26 cellular contexts compared by ENCODE assay signal in the genomic region with DNA sequence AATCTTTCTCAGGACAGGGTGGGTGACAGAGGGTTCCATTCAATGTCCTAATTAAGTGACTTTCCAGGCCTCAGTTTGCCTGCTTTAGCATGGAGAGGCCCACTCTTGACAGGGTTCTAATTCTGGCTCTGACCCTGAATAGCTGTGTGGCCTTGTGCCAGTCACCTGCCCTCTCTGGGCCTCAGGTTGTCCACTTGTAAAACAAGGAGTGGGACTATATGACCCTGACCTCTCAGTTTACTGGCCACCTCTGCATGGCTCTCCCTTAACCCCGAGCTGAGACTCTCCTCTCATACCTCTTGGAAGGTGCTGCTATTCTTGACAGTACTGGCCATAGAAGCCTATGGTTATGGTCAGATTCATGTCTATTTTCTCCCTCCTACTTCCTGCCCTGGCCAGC. TPM values are rescaled to one million over a fixed set of nuclear protein-coding genes. Genes with fewer than 3 reads are reported as not detected.
"Had no signal": no experiment of that assay in that cellular context is flagged by ENCODE, and none has a peak within 500 bp of the region (broad histone marks: within the 10 kb centered on the region; RNA-seq: fewer than 3 reads in every experiment).

No MANE protein-coding gene starts in this region.

- H3K4me3 Mint-ChIP-seq: activated CD4-positive, alpha-beta memory T cell treated with anti-CD3 and anti-CD28 coated beads, Interleukin-2, amount 10 ng/mL, durations not matched to agents 7 days and 5 days; activated CD4-positive, alpha-beta T cell treated with anti-CD3 and anti-CD28 coated beads for 36 hours; activated naive CD4-positive, alpha-beta T cell treated with anti-CD3 and anti-CD28 coated beads, Interleukin-2, amount 10 ng/mL, durations not matched to agents 7 days and 5 days; activated naive CD8-positive, alpha-beta T cell treated with anti-CD3 and anti-CD28 coated beads, Interleukin-2, amount 10 ng/mL, durations not matched to agents 7 days and 5 days; activated T-helper 17 cell treated with anti-CD3 and anti-CD28 coated beads, Interleukin-2, amount 50 U/mL, for 72 hours had no signal

- H3K27me3 ChIP-seq: adrenal gland had no signal

- ATAC-seq: activated CD4-positive, alpha-beta T cell treated with anti-CD3 and anti-CD28 coated beads for 36 hours; activated T-helper 17 cell treated with anti-CD3 and anti-CD28 coated beads, Interleukin-2, amount 50 U/mL, for 72 hours; PC-3 had no signal

- H3K36me3 ChIP-seq: adrenal gland had no signal

- H3K4me3 ChIP-seq: adrenal gland, SK-N-MC had no signal

- H3K4me1 Mint-ChIP-seq: activated CD4-positive, alpha-beta memory T cell treated with anti-CD3 and anti-CD28 coated beads, Interleukin-2, amount 10 ng/mL, durations not matched to agents 7 days and 5 days; activated CD4-positive, alpha-beta T cell treated with anti-CD3 and anti-CD28 coated beads for 36 hours; activated naive CD4-positive, alpha-beta T cell treated with anti-CD3 and anti-CD28 coated beads, Interleukin-2, amount 10 ng/mL, durations not matched to agents 7 days and 5 days; activated naive CD8-positive, alpha-beta T cell treated with anti-CD3 and anti-CD28 coated beads, Interleukin-2, amount 10 ng/mL, durations not matched to agents 7 days and 5 days; activated T-helper 17 cell treated with anti-CD3 and anti-CD28 coated beads, Interleukin-2, amount 50 U/mL, for 72 hours had no signal

- H3K27ac Mint-ChIP-seq: activated CD4-positive, alpha-beta memory T cell treated with anti-CD3 and anti-CD28 coated beads, Interleukin-2, amount 10 ng/mL, durations not matched to agents 7 days and 5 days; activated CD4-positive, alpha-beta T cell treated with anti-CD3 and anti-CD28 coated beads for 36 hours; activated naive CD4-positive, alpha-beta T cell treated with anti-CD3 and anti-CD28 coated beads, Interleukin-2, amount 10 ng/mL, durations not matched to agents 7 days and 5 days; activated naive CD8-positive, alpha-beta T cell treated with anti-CD3 and anti-CD28 coated beads, Interleukin-2, amount 10 ng/mL, durations not matched to agents 7 days and 5 days; activated T-helper 17 cell treated with anti-CD3 and anti-CD28 coated beads, Interleukin-2, amount 50 U/mL, for 72 hours had no signal

- H3K36me3 Mint-ChIP-seq: activated naive CD4-positive, alpha-beta T cell treated with anti-CD3 and anti-CD28 coated beads, Interleukin-2, amount 10 ng/mL, durations not matched to agents 7 days and 5 days; activated naive CD8-positive, alpha-beta T cell treated with anti-CD3 and anti-CD28 coated beads, Interleukin-2, amount 10 ng/mL, durations not matched to agents 7 days and 5 days had no signal

- DNase-seq: activated CD4-positive, alpha-beta memory T cell treated with anti-CD3 and anti-CD28 coated beads, Interleukin-2, amount 10 ng/mL, durations not matched to agents 7 days and 5 days; activated CD4-positive, alpha-beta T cell treated with anti-CD3 and anti-CD28 coated beads for 36 hours; activated CD4-positive, alpha-beta T cell treated with anti-CD3 and anti-CD28 coated beads, Interleukin-2, amount 50 U/mL, for 1 hour; activated gamma-delta T cell; activated naive CD4-positive, alpha-beta T cell treated with anti-CD3 and anti-CD28 coated beads, Interleukin-2, amount 10 ng/mL, durations not matched to agents 7 days and 5 days; activated naive CD8-positive, alpha-beta T cell treated with anti-CD3 and anti-CD28 coated beads, Interleukin-2, amount 10 ng/mL, durations not matched to agents 7 days and 5 days; activated T-cell treated with anti-CD3 and anti-CD28 coated beads for 4 hours; activated T-cell treated with anti-CD3 and anti-CD28 coated beads, Interleukin-2, amount 50 U/mL, for 48 hours; adrenal gland; anterior cingulate cortex; Kasumi-1; NCI-H1105 treated with DMSO at 0.1 percent for 48 hours; NCI-H1436 treated with DMSO at 0.1 percent for 48 hours; NCI-H187; NCI-H2081; NCI-H446; PC-3; SIG-M5; T-helper 1 cell had no signal

- H3K27ac ChIP-seq: adrenal gland, SK-N-MC, VCaP had no signal

- H3K9me3 Mint-ChIP-seq: activated CD4-positive, alpha-beta memory T cell treated with anti-CD3 and anti-CD28 coated beads, Interleukin-2, amount 10 ng/mL, durations not matched to agents 7 days and 5 days; activated naive CD4-positive, alpha-beta T cell treated with anti-CD3 and anti-CD28 coated beads, Interleukin-2, amount 10 ng/mL, durations not matched to agents 7 days and 5 days; activated naive CD8-positive, alpha-beta T cell treated with anti-CD3 and anti-CD28 coated beads, Interleukin-2, amount 10 ng/mL, durations not matched to agents 7 days and 5 days; activated T-helper 17 cell treated with anti-CD3 and anti-CD28 coated beads, Interleukin-2, amount 50 U/mL, for 72 hours had no signal

- H3K4me1 ChIP-seq: adrenal gland had no signal

- H3K9me3 ChIP-seq: adrenal gland had no signal

RNA-seq across cellular contexts. Expression of a gene that starts 44.1 kb away (rescaled TPM):
- total RNA-seq: activated CD4-positive, alpha-beta memory T cell treated with anti-CD3 and anti-CD28 coated beads, Interleukin-2, amount 10 ng/mL, durations not matched to agents 7 days and 5 days; activated CD4-positive, alpha-beta T cell treated with anti-CD3 and anti-CD28 coated beads for 36 hours; activated CD8-positive, alpha-beta memory T cell treated with anti-CD3 and anti-CD28 coated beads for 36 hours; activated naive CD8-positive, alpha-beta T cell treated with anti-CD3 and anti-CD28 coated beads, Interleukin-2, amount 10 ng/mL, durations not matched to agents 7 days and 5 days; activated T-helper 17 cell treated with anti-CD3 and anti-CD28 coated beads, Interleukin-2, amount 50 U/mL, for 72 hours; adrenal gland; cardiac septum; PC-3; RPMI7951; T-helper 2 cell treated with Interferon-gamma antibody and Interleukin-4, amounts not matched to agents 100 ng/mL and 5 ng/mL, for 36 hours had no signal
- polyA plus RNA-seq: adrenal gland had no signal
